In genomic region chr15:47485419-47485818, GRCh38 we compare ENCODE assay signal across 29 cellular contexts.
"Had no signal": no experiment of that assay in that cellular context is flagged by ENCODE, and none has a peak within 500 bp of the region (broad histone marks: within the 10 kb centered on the region; RNA-seq: fewer than 3 reads in every experiment).

No MANE protein-coding gene starts in this region.

- H2AFZ ChIP-seq: neural progenitor cell had no signal

- H3K4me3 ChIP-seq: colonic mucosa, heart right ventricle, left lung, neural progenitor cell, psoas muscle, suprapubic skin, transverse colon, upper lobe of right lung, uterus had no signal

- H3K4me2 ChIP-seq: neural progenitor cell had no signal

- H3K36me3 Mint-ChIP-seq: naive thymus-derived CD4-positive, alpha-beta T cell; neural progenitor cell; stimulated activated naive B cell treated with anti-CD40 and anti-IgM and Interleukin-4, amounts not matched to agents 10 μg/mL and 1 μg/mL and 100 μg/mL, for 72 hours had no signal

- H3K4me1 ChIP-seq: colonic mucosa, left lung, neural progenitor cell, psoas muscle, suprapubic skin, transverse colon, upper lobe of right lung, uterus had no signal

- H3K27ac Mint-ChIP-seq: dendritic cell treated with granulocyte-macrophage colony-stimulating factor and Interleukin-4, amounts not matched to agents 40 ng/mL and 50 ng/mL, for 4 days; endodermal cell; naive thymus-derived CD4-positive, alpha-beta T cell; nephron; neural progenitor cell; stimulated activated naive B cell treated with anti-CD40 and anti-IgM and Interleukin-4, amounts not matched to agents 10 μg/mL and 1 μg/mL and 100 μg/mL, for 72 hours; stimulated activated naive CD8-positive, alpha-beta T cell treated with anti-CD3 and anti-CD28 coated beads, Interleukin-15, Interleukin-2, amounts not matched to agents 100 ng/mL and 50 ng/mL, for 24 hours had no signal

- H3K9me3 ChIP-seq: colonic mucosa, heart right ventricle, left lung, psoas muscle, suprapubic skin, transverse colon, upper lobe of right lung, uterus had no signal

- H3K9ac ChIP-seq: neural progenitor cell had no signal

- H3K9me3 Mint-ChIP-seq: endodermal cell; neural progenitor cell; stimulated activated naive B cell treated with anti-CD40 and anti-IgM and Interleukin-4, amounts not matched to agents 10 μg/mL and 1 μg/mL and 100 μg/mL, for 72 hours had no signal

- H3K36me3 ChIP-seq: colonic mucosa, heart right ventricle, left lung, neural progenitor cell, suprapubic skin, transverse colon, upper lobe of right lung, uterus had no signal

- H3K4me1 Mint-ChIP-seq: endodermal cell; naive thymus-derived CD4-positive, alpha-beta T cell; nephron; neural progenitor cell; stimulated activated naive B cell treated with anti-CD40 and anti-IgM and Interleukin-4, amounts not matched to agents 10 μg/mL and 1 μg/mL and 100 μg/mL, for 72 hours had no signal

- H3K27me3 ChIP-seq: colonic mucosa, heart right ventricle, left lung, neural progenitor cell, suprapubic skin, transverse colon, upper lobe of right lung, uterus had no signal

- H3K27ac ChIP-seq: colonic mucosa, epithelial cell of prostate, heart right ventricle, left lung, neural progenitor cell, psoas muscle, suprapubic skin, transverse colon, upper lobe of right lung, uterus had no signal

- H3K4me3 Mint-ChIP-seq: dendritic cell treated with granulocyte-macrophage colony-stimulating factor and Interleukin-4, amounts not matched to agents 40 ng/mL and 50 ng/mL, for 4 days; endodermal cell; naive thymus-derived CD4-positive, alpha-beta T cell; nephron; neural progenitor cell; stimulated activated naive B cell treated with anti-CD40 and anti-IgM and Interleukin-4, amounts not matched to agents 10 μg/mL and 1 μg/mL and 100 μg/mL, for 72 hours; stimulated activated naive CD8-positive, alpha-beta T cell treated with anti-CD3 and anti-CD28 coated beads, Interleukin-15, Interleukin-2, amounts not matched to agents 100 ng/mL and 50 ng/mL, for 24 hours had no signal

- DNase-seq: colonic mucosa; effector CD8-positive, alpha-beta T cell; endodermal cell; foreskin melanocyte; glutamatergic neuron; heart right ventricle; hippocampal formation; left cardiac atrium; left lung; mammary epithelial cell; mesendoderm; midbrain; naive thymus-derived CD4-positive, alpha-beta T cell; nucleus accumbens; psoas muscle; right cardiac atrium; small intestine; stimulated activated CD4-positive, alpha-beta T cell treated with anti-CD3 and anti-CD28 coated beads, Interleukin-15, amount 100 ng/mL, for 24 hours; stimulated activated CD4-positive, alpha-beta T cell treated with anti-CD3 and anti-CD28 coated beads, Interleukin-2, amount 100 ng/mL, for 48 hours; stimulated activated naive B cell treated with anti-CD40 and anti-IgM and Interleukin-4, amounts not matched to agents 10 μg/mL and 1 μg/mL and 100 μg/mL, for 72 hours; transverse colon; upper lobe of right lung; uterus had no signal
